In the genomic region with DNA sequence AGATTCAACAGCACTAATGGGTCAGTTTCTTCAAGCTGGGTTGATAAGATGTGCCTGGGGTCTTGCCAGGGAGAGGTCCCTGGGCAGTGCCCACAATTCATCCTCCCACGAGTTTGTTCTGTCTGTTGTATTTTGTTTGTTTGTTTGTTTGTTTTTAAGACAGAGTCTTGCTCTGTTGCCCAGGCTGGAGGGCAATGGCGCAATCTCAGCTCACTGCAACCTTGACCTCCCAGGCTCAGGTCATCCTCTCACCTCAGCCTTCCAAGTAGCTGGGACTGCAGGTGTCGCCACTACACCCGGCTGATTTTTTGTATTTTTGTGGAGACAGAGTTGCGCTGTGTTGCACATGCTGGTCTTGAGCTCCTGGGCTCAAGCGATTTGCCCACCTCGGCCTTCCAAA, we compare ENCODE assay signal across 24 cellular contexts.
"Had no signal": no experiment of that assay in that cellular context is flagged by ENCODE, and none has a peak within 500 bp of the region (broad histone marks: within the 10 kb centered on the region; RNA-seq: fewer than 3 reads in every experiment).

No MANE protein-coding gene starts in this region.

- H3K9me3 ChIP-seq: colonic mucosa, esophagus squamous epithelium had no signal

- DNase-seq: activated CD4-positive, alpha-beta T cell treated with anti-CD3 and anti-CD28 coated beads for 1 hour; activated CD4-positive, alpha-beta T cell treated with anti-CD3 and anti-CD28 coated beads for 4 hours; activated CD4-positive, alpha-beta T cell treated with anti-CD3 and anti-CD28 coated beads, Interleukin-2, amount 10 ng/mL, durations not matched to agents 7 days and 5 days; activated CD4-positive, alpha-beta T cell treated with anti-CD3 and anti-CD28 coated beads, Interleukin-2, amount 50 U/mL, for 4 hours; activated CD8-positive, alpha-beta memory T cell treated with anti-CD3 and anti-CD28 coated beads for 24 hours; activated CD8-positive, alpha-beta T cell treated with anti-CD3 and anti-CD28 coated beads for 36 hours; activated effector memory CD4-positive, alpha-beta T cell treated with Interleukin-2 at 50 U/mL for 16 hours; activated gamma-delta T cell treated with Interleukin-2 at 50 U/mL for 16 hours; activated naive CD4-positive, alpha-beta T cell treated with anti-CD3 and anti-CD28 coated beads, Interleukin-2, amount 50 U/mL, for 16 hours; activated naive CD4-positive, alpha-beta T cell treated with Interleukin-2 at 50 U/mL for 16 hours; activated T-cell treated with anti-CD3 and anti-CD28 coated beads, Interleukin-2, amount 50 U/mL, for 4 hours; amniotic stem cell; anterior cingulate cortex; central memory CD4-positive, alpha-beta T cell; cerebellar nuclear complex; colonic mucosa; effector CD8-positive, alpha-beta T cell; esophagus squamous epithelium; foreskin melanocyte; T-helper 2 cell had no signal

- H3K36me3 ChIP-seq: cardiac muscle cell, colonic mucosa, esophagus squamous epithelium had no signal

- H3K27ac Mint-ChIP-seq: activated CD4-positive, alpha-beta T cell treated with anti-CD3 and anti-CD28 coated beads, Interleukin-2, amount 10 ng/mL, durations not matched to agents 7 days and 5 days; activated CD8-positive, alpha-beta T cell treated with anti-CD3 and anti-CD28 coated beads for 36 hours; activated naive CD8-positive, alpha-beta T cell; activated T-helper 17 cell treated with anti-CD3 and anti-CD28 coated beads, Interleukin-2, amount 50 U/mL, for 72 hours had no signal

- H3K27me3 ChIP-seq: cardiac muscle cell, colonic mucosa had no signal

- H3K4me1 Mint-ChIP-seq: activated CD4-positive, alpha-beta T cell treated with anti-CD3 and anti-CD28 coated beads, Interleukin-2, amount 10 ng/mL, durations not matched to agents 7 days and 5 days had no signal

- H3K4me1 ChIP-seq: colonic mucosa had no signal

- H3K4me3 Mint-ChIP-seq: activated CD4-positive, alpha-beta T cell treated with anti-CD3 and anti-CD28 coated beads, Interleukin-2, amount 10 ng/mL, durations not matched to agents 7 days and 5 days; activated CD8-positive, alpha-beta T cell treated with anti-CD3 and anti-CD28 coated beads for 36 hours; activated naive CD8-positive, alpha-beta T cell; activated T-cell treated with anti-CD3 and anti-CD28 coated beads, Interleukin-2, amount 50 U/mL, for 4 hours; activated T-helper 17 cell treated with anti-CD3 and anti-CD28 coated beads, Interleukin-2, amount 50 U/mL, for 72 hours had no signal

- H3K4me3 ChIP-seq: cardiac muscle cell, colonic mucosa, esophagus squamous epithelium had no signal

- H3K9me3 Mint-ChIP-seq: activated CD4-positive, alpha-beta T cell treated with anti-CD3 and anti-CD28 coated beads, Interleukin-2, amount 10 ng/mL, durations not matched to agents 7 days and 5 days; activated T-cell treated with anti-CD3 and anti-CD28 coated beads, Interleukin-2, amount 50 U/mL, for 4 hours had no signal

- H3K27ac ChIP-seq: cardiac muscle cell, colonic mucosa, epithelial cell of prostate, esophagus squamous epithelium had no signal

- H3K36me3 Mint-ChIP-seq: activated naive CD8-positive, alpha-beta T cell had no signal
